ENCODE assay signal across 2 cellular contexts in genomic region chr5:9239626-9240025, GRCh38.
A peak's percentile ranks its signal among the peaks of the same experiment; 100 is the strongest.
TF ChIP-seq lines count a peak whose summit lies in the region.

No MANE protein-coding gene starts in this region.

TF ChIP-seq in IMR-90, 13 proteins besides CTCF, POLR2A, EP300 and RAD21:
- TF ChIP-seq NFE2L2 (IDR thresholded peaks at IDR 0.05; ENCODE audit: low read depth, low read length) = no peak
- TF ChIP-seq CEBPB (IDR thresholded peaks at IDR 0.05; ENCODE audit: low read depth, low read length) = peak; percentile 87

TF ChIP-seq in SK-N-SH, 30 proteins besides CTCF, POLR2A, EP300 and RAD21:
- no peak for TF ChIP-seq MXI1 (IDR thresholded peaks at IDR 0.05; ENCODE audit: low read depth, low read length)
- no peak for TF ChIP-seq NFIC (IDR thresholded peaks at IDR 0.05; ENCODE audit: borderline replicate concordance)
- no peak for TF ChIP-seq MAX (IDR thresholded peaks at IDR 0.05; ENCODE audit: low read depth)
- TF ChIP-seq TEAD4 (IDR thresholded peaks at IDR 0.05; ENCODE audit: borderline replicate concordance, insufficient read depth) = no peak
- no peak for TF ChIP-seq CHD2 (IDR thresholded peaks at IDR 0.05; ENCODE audit: low read length, partially characterized antibody)
- TF ChIP-seq RXRA (IDR thresholded peaks at IDR 0.05; ENCODE audit: borderline replicate concordance, low read depth) = no peak
- TF ChIP-seq EZH2phosphoT487 (IDR thresholded peaks at IDR 0.05; ENCODE audit: borderline replicate concordance, low read depth) = no peak
- no peak for TF ChIP-seq GATA2 (CRISPR knock-in tag; IDR thresholded peaks at IDR 0.05)
- no peak for TF ChIP-seq NRF1 (IDR thresholded peaks at IDR 0.05; ENCODE audit: low read depth, low read length)
- no peak for TF ChIP-seq MEF2A (IDR thresholded peaks at IDR 0.05; ENCODE audit: borderline replicate concordance, low read depth)
- no peak for TF ChIP-seq FOXM1 (IDR thresholded peaks at IDR 0.05; ENCODE audit: low read depth)
- TF ChIP-seq RCOR1 (IDR thresholded peaks at IDR 0.05; ENCODE audit: low read length) = no peak
- no peak for TF ChIP-seq USF2 (IDR thresholded peaks at IDR 0.05; ENCODE audit: borderline replicate concordance, low read depth, low read length)
